Comparison of ENCODE assay signal across 19 cellular contexts in genomic region chr4:24519649-24520048, GRCh38.
A peak's percentile ranks its signal among the peaks of the same experiment; 100 is the strongest.
DNase-seq lines count a peak whose midpoint lies in the region; ATAC-seq, FAIRE-seq and TF ChIP-seq lines count a peak whose summit lies in the region.
"Had no signal": no experiment of that assay in that cellular context is flagged by ENCODE, and none has a peak within 500 bp of the region (broad histone marks: within the 10 kb centered on the region; RNA-seq: fewer than 3 reads in every experiment).

No MANE protein-coding gene starts in this region.

- DNase-seq in WTC11 (ENCODE audit: low spot score) (no peak), foreskin keratinocyte (no peak), mucosa of gallbladder (ENCODE audit: low spot score) (peak; percentile 32), NCI-H1436 treated with DMSO at 0.1 percent for 48 hours (lab: John Stamatoyannopoulos, UW) (no peak), T-cell (no peak), kidney (no peak)
- DNase-seq: activated CD4-positive, alpha-beta memory T cell treated with anti-CD3 and anti-CD28 coated beads, Interleukin-2, amount 10 ng/mL, durations not matched to agents 7 days and 5 days; DMS79; Karpas-422; naive thymus-derived CD4-positive, alpha-beta T cell; NCI-H2029; NCI-H748 treated with DMSO at 0.1 percent for 48 hours; stimulated activated CD4-positive, alpha-beta T cell treated with anti-CD3 and anti-CD28 coated beads, Interleukin-12 subunit alpha, Interleukin-12 subunit beta, amount 100 ng/mL, for 4 hours; T1000 had no signal

- POLR2A ChIA-PET in WTC11 (lab: Charles Lee) = interaction anchor here (0.5 to 0.6 kb wide), 2 partner anchors 21 to 540 kb away, joined by 3 to 4 read pairs; no protein-coding TSS in a partner anchor
- POLR2A ChIA-PET in T-cell (lab: Charles Lee) = no interaction called here

- CTCF ChIA-PET in WTC11 (lab: Charles Lee) (no interaction called here), T-cell (lab: Charles Lee) (no interaction called here)

- no peak for TF ChIP-seq CTCF in 22Rv1 (IDR thresholded peaks at IDR 0.05)
- TF ChIP-seq CTCF in WTC11 (IDR thresholded peaks at IDR 0.05) = no peak
- no peak for TF ChIP-seq CTCF in foreskin keratinocyte (conservative IDR thresholded peaks at IDR 0.05)
- TF ChIP-seq CTCF in kidney (IDR thresholded peaks at IDR 0.05; ENCODE audit: borderline replicate concordance, extremely low read depth, insufficient read depth) = no peak

- FAIRE-seq in kidney (lab: Jason Lieb, UNC) = no peak
- FAIRE-seq: GM12878, GM19239 had no signal

- no peak overlapping the region for H3K4me3 ChIP-seq in kidney (ENCODE audit: low read length in 2 of 2)
- H3K4me3 ChIP-seq: GM12878 had no signal

- no peaks in the 10 kb centered on the region for H3K27me3 Mint-ChIP-seq in WTC11 (ENCODE audit: low read depth)
- no peaks in the 10 kb centered on the region for H3K27me3 Mint-ChIP-seq in T-cell
- H3K27me3 Mint-ChIP-seq: activated CD4-positive, alpha-beta memory T cell treated with anti-CD3 and anti-CD28 coated beads, Interleukin-2, amount 10 ng/mL, durations not matched to agents 7 days and 5 days; central memory CD8-positive, alpha-beta T cell; naive thymus-derived CD4-positive, alpha-beta T cell had no signal

- H3K4me3 Mint-ChIP-seq in WTC11 (no peak overlapping the region), T-cell (no peak overlapping the region)
- H3K4me3 Mint-ChIP-seq: activated CD4-positive, alpha-beta memory T cell treated with anti-CD3 and anti-CD28 coated beads, Interleukin-2, amount 10 ng/mL, durations not matched to agents 7 days and 5 days; central memory CD8-positive, alpha-beta T cell; naive thymus-derived CD4-positive, alpha-beta T cell had no signal

- no peaks in the 10 kb centered on the region for H3K9me3 Mint-ChIP-seq in WTC11
- H3K9me3 Mint-ChIP-seq in T-cell = no peaks in the 10 kb centered on the region
- H3K9me3 Mint-ChIP-seq: activated CD4-positive, alpha-beta memory T cell treated with anti-CD3 and anti-CD28 coated beads, Interleukin-2, amount 10 ng/mL, durations not matched to agents 7 days and 5 days; central memory CD8-positive, alpha-beta T cell; naive thymus-derived CD4-positive, alpha-beta T cell had no signal

- intact Hi-C loops in kidney (cut with DNase I) = no loop called here

- peaks cover 65% of the 10 kb centered on the region for H3K4me1 Mint-ChIP-seq in WTC11
- peaks cover 5 to 9% (median 7%) of the 10 kb centered on the region in 3 donors for H3K4me1 Mint-ChIP-seq in T-cell

- no peak overlapping the region for H3K9ac ChIP-seq in kidney (ENCODE audit: low read length in 2 of 2)

- no peaks in the 10 kb centered on the region for H3K27me3 ChIP-seq in foreskin keratinocyte

- H3K4me1 ChIP-seq in foreskin keratinocyte (no peaks in the 10 kb centered on the region), kidney (ENCODE audit: control insufficient read depth in 1 of 2, insufficient read depth in 1 of 2, low read depth in 1 of 2, low read length in 2 of 2) (peaks cover 0 to 10% of the 10 kb centered on the region in 2 donors)

- H3K36me3 Mint-ChIP-seq in WTC11 (peaks cover 28% of the 10 kb centered on the region), T-cell (peaks cover 48% of the 10 kb centered on the region)

- H3K27ac ChIP-seq in 22Rv1 (peak overlapping the region; percentile 18; the same call in 1 of the 2 replicates), foreskin keratinocyte (no peak overlapping the region), kidney (ENCODE audit: low read depth in 2 of 2, low read length in 2 of 2) (no peak overlapping the region)

- no peak for ATAC-seq in WTC11
- peak; percentile 21 for ATAC-seq in foreskin keratinocyte
- no peak for ATAC-seq in T-cell (replicated peaks in 1 of 4)
- ATAC-seq in HG03025 (IDR thresholded peaks at IDR 0.05; ENCODE audit: low FRiP score, unreplicated experiment) = no peak
- ATAC-seq: GM12878; naive thymus-derived CD4-positive, alpha-beta T cell had no signal

- H3K9me3 ChIP-seq in kidney (ENCODE audit: control insufficient read depth in 1 of 2, low read length in 2 of 2) = no peaks in the 10 kb centered on the region

- peaks cover 0 to 3% of the 10 kb centered on the region in 2 donors for H3K36me3 ChIP-seq in kidney (ENCODE audit: control insufficient read depth in 1 of 2, insufficient read depth in 2 of 2, low read length in 2 of 2)

- H3K27ac Mint-ChIP-seq in WTC11 = peak overlapping the region; percentile 69
- H3K27ac Mint-ChIP-seq in T-cell = peak overlapping the region in 1 of 2 donors; percentile 23
- H3K27ac Mint-ChIP-seq: activated CD4-positive, alpha-beta memory T cell treated with anti-CD3 and anti-CD28 coated beads, Interleukin-2, amount 10 ng/mL, durations not matched to agents 7 days and 5 days had no signal

TF ChIP-seq in WTC11, 78 proteins besides CTCF, POLR2A, EP300 and RAD21:
- TF ChIP-seq ZNF396 (CRISPR knock-in tag; IDR thresholded peaks at IDR 0.05; ENCODE audit: borderline replicate concordance) = no peak
- TF ChIP-seq ELF4 (CRISPR knock-in tag; IDR thresholded peaks at IDR 0.05; ENCODE audit: low read depth) = no peak
TF ChIP-seq in WTC11: peak in this region for 0.
